10 cellular contexts compared by ENCODE assay signal in the genomic region with DNA sequence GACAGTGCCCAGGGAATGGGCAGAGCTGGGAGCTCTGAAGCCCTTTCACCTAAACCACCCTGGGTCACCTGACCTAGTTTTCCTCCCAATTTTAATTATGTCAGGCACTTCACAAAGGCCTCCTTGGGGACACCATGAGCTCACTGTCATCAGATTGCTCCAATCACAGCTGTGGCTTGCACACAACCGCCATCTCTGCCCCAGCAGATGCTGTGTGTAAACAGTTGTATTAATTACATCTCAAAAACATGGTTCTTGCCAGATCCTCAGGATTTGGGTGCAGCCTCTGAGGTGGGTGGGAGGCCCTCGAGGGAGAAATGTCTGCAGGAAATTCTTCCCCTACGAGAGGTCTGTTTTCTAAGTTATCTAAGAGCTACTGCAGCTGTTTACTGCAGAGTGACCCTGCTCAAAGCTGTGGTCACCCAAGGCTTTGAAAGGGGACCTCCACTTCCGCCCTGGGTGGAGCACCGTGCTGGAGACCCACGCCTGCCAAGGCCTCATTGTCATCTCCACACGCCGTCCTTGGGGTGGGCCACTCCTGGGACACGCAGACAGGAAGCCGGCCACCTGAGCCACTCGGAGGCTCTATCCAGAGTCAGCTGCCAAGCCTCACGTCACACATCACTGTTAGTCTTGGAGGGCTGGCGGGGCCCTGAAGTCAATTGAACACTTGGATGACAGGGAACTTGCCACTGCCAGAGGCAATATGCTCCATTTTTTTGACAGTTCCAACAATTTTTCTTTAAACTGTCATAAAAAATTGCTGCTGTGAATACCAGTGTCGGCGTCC.
DNase-seq lines count a peak whose midpoint lies in the region; ATAC-seq and TF ChIP-seq lines count a peak whose summit lies in the region.
"Had no signal": no experiment of that assay in that cellular context is flagged by ENCODE, and none has a peak within 500 bp of the region (broad histone marks: within the 10 kb centered on the region; RNA-seq: fewer than 3 reads in every experiment).

No MANE protein-coding gene starts in this region.

- peaks cover 8% of the 10 kb centered on the region for H3K36me3 ChIP-seq in mammary epithelial cell (ENCODE audit: insufficient read depth, low read length)
- H3K36me3 ChIP-seq in stomach = no peaks in the 10 kb centered on the region
- H3K36me3 ChIP-seq in Karpas-422 (ENCODE audit: insufficient read depth, low read length) = no peaks in the 10 kb centered on the region

- dilution Hi-C loops in mammary epithelial cell (cut with HindIII; ENCODE audit: low sequenced_read_pairs) = no loop called here

- POLR2A ChIA-PET in GM10248 (lab: Yijun Ruan, JAX) = no interaction called here

- no peak for TF ChIP-seq EP300 in stomach (IDR thresholded peaks at IDR 0.05)

- H3K4me3 ChIP-seq in mammary epithelial cell (replicated peaks in 1 of 3; ENCODE audit: insufficient read depth in 1 of 3, low read depth in 2 of 3, low read length in 3 of 3) = no peak overlapping the region
- no peak overlapping the region for H3K4me3 ChIP-seq in stomach
- H3K4me3 ChIP-seq in Karpas-422 (ENCODE audit: low read length) = no peak overlapping the region

- TF ChIP-seq CTCF in mammary epithelial cell (conservative IDR thresholded peaks at IDR 0.05 in 1 of 2, IDR thresholded peaks at IDR 0.05 in 1 of 2; ENCODE audit: extremely low read depth in 1 of 2, insufficient read depth in 1 of 2, low read depth in 1 of 2, low read length in 2 of 2) (no peak), stomach (IDR thresholded peaks at IDR 0.05) (no peak), GM10248 (IDR thresholded peaks at IDR 0.05; ENCODE audit: control extremely low read depth, extremely low read depth, low read depth, missing control alignments) (no peak)

- H3K9me3 ChIP-seq in mammary epithelial cell (replicated peaks; ENCODE audit: insufficient read depth, low read length) (no peaks in the 10 kb centered on the region), stomach (no peaks in the 10 kb centered on the region), Karpas-422 (ENCODE audit: low read length) (no peaks in the 10 kb centered on the region)

- DNase-seq in NCI-H1092 treated with DMSO at 0.1 percent for 48 hours (lab: John Stamatoyannopoulos, UW) (peak; percentile 65), mammary epithelial cell (no peak), left lobe of liver (ENCODE audit: low spot score) (no peak), stomach (peak; percentile 83), Karpas-422 (no peak), activated gamma-delta T cell (lab: John Stamatoyannopoulos, UW) (no peak), GM10248 (ENCODE audit: extremely low spot score) (no peak), NCI-H82 (lab: John Stamatoyannopoulos, UW) (no peak)
- DNase-seq: activated naive CD8-positive, alpha-beta T cell treated with anti-CD3 and anti-CD28 coated beads for 36 hours had no signal

- WGBS in mammary epithelial cell (ENCODE audit: low coverage, missing lambda C conversion rate) = 26% methylated on average over 12 of the region's 15 CpGs
- 21 to 48% (median 35%) methylated on average over 8 to 15 of the region's 15 CpGs for WGBS in stomach, 5 donors

- H3K27me3 ChIP-seq in mammary epithelial cell (ENCODE audit: insufficient read depth, low read length) (no peaks in the 10 kb centered on the region), stomach (no peaks in the 10 kb centered on the region), Karpas-422 (ENCODE audit: low read length) (no peaks in the 10 kb centered on the region)

- in situ Hi-C loops in mammary epithelial cell (cut with MboI; ENCODE audit: low sequenced_read_pairs in 2 of 2) = no loop called here

- intact Hi-C loops in mammary epithelial cell (cut with micrococcal nuclease) (no loop called here), stomach (cut with DNase I; ENCODE audit: low total_unique reads) (no loop called here)

- TF ChIP-seq POLR2A in stomach (IDR thresholded peaks at IDR 0.05) = no peak

- H2AFZ ChIP-seq in mammary epithelial cell (ENCODE audit: low read depth, low read length) (no peak overlapping the region), Karpas-422 (ENCODE audit: low read length) (no peak overlapping the region)

- CTCF ChIA-PET in mammary epithelial cell (lab: Charles Lee; ENCODE audit: low non-redundant PET) = no interaction called here
- CTCF ChIA-PET in GM10248 (lab: Yijun Ruan, JAX) = no interaction called here

- ATAC-seq in left lobe of liver = peak; percentile 33

- H3K4me2 ChIP-seq in mammary epithelial cell (ENCODE audit: insufficient read depth, low read depth, low read length) = peak overlapping the region; percentile 37
- no peak overlapping the region for H3K4me2 ChIP-seq in Karpas-422 (ENCODE audit: low read depth, low read length, poor library complexity, severe bottlenecking)

- H3K9me2 ChIP-seq in Karpas-422 (replicated peaks; ENCODE audit: insufficient read depth, low read length) = no peaks in the 10 kb centered on the region

- peaks cover 99% of the 10 kb centered on the region for H3K79me2 ChIP-seq in mammary epithelial cell (ENCODE audit: insufficient read depth, low read length)
- H3K79me2 ChIP-seq in Karpas-422 (ENCODE audit: low read length) = no peaks in the 10 kb centered on the region

- no peaks in the 10 kb centered on the region for H4K20me1 ChIP-seq in mammary epithelial cell (ENCODE audit: insufficient read depth, low read length)
- no peaks in the 10 kb centered on the region for H4K20me1 ChIP-seq in Karpas-422 (ENCODE audit: insufficient read depth, low read depth, low read length)

- peak overlapping the region; percentile 19 for H3K27ac ChIP-seq in mammary epithelial cell (ENCODE audit: insufficient read depth, low read depth, low read length)
- H3K27ac ChIP-seq in stomach = peak overlapping the region; percentile 54 to 80 (median 77)
- no peak overlapping the region for H3K27ac ChIP-seq in Karpas-422 (ENCODE audit: low read length)
- H3K27ac ChIP-seq: VCaP had no signal

- peak overlapping the region; percentile 19 for H3K9ac ChIP-seq in mammary epithelial cell (ENCODE audit: insufficient read depth, low read length)
- H3K9ac ChIP-seq in Karpas-422 (ENCODE audit: low read length) = no peak overlapping the region

- H3K4me1 ChIP-seq in mammary epithelial cell (ENCODE audit: insufficient read depth, low read length) (peaks cover 75% of the 10 kb centered on the region), stomach (peaks cover 11 to 68% (median 38%) of the 10 kb centered on the region in 4 donors), Karpas-422 (ENCODE audit: low read length) (peaks cover 5% of the 10 kb centered on the region)

- BruUV-seq in mammary epithelial cell (replicated peaks; lab: Mats Ljungman, UMichigan) = no TSS peak

Comparison
In these comparisons a context has a peak if more than half of its experiments do, and no peak if none do; other contexts are left out.
1. DNase-seq: peak in NCI-H1092 treated with DMSO at 0.1 percent for 48 hours (single experiment) and stomach (single experiment); none in mammary epithelial cell (single experiment), left lobe of liver (single experiment), Karpas-422 (single experiment), activated gamma-delta T cell (single experiment), GM10248 (single experiment) and NCI-H82 (single experiment).